ENCODE assay signal across 6 cellular contexts in the genomic region with DNA sequence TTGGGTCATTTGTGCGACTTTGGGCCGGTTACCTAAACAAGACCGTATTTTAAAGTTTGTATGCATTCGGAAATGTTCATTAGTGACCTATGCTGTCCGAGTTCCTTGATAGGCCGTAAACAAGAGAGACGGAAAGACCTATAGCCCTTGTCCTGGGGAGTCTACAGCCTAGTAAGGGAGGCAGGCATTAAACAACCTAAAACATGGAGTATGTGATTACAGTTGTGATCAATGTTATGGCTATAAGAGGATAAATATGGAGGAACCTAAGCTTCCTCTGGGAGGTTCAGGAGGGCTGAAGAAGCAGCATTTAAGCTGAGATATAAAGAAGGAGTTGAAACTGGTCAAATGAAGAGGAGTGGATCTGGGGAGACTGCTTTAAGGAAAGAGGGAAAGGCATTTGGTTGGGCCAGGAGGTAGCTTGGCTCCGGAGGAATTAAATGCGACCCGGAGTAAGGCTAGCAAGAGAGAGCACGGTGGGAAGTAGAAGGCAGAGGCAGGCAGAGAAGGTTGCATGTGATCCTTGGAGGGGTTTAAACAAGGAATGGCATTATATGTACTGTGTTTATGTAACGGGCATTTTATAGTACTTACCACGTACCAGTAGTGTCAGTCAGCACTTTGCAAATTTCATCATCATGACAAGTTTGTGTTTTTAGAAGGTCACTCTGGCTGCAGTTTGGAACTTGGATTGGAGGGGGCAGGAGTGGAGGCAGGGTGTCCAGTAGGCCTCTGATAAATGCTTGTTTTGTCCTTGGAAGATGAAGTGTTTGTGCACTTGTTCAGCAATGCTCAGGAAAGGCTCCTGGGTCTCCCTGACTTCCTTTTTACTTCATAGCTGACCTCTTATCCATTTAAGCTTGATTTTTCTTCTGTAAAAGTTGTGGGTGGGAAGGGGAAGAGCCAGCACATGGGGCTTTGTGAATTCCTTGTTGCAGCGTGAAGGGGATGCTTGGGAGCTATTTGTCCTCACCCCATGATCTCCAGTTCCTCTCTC. TPM values are rescaled to one million over a fixed set of nuclear protein-coding genes. Genes with fewer than 3 reads are reported as not detected.
DNase-seq lines count a peak whose midpoint lies in the region; ATAC-seq and TF ChIP-seq lines count a peak whose summit lies in the region.

No MANE protein-coding gene starts in this region.

- H3K36me3 ChIP-seq in KOPT-K1 (ENCODE audit: insufficient read depth, low read length) = no peaks in the 10 kb centered on the region
- H3K36me3 ChIP-seq in ovary = no peaks in the 10 kb centered on the region

- peak overlapping the region; percentile 48 for H3K27ac ChIP-seq in KOPT-K1 (ENCODE audit: low read depth, low read length, poor library complexity, severe bottlenecking)
- peak overlapping the region; percentile 77 for H3K27ac ChIP-seq in caudate nucleus (ENCODE audit: low read depth, low read length)
- peak overlapping the region; percentile 88 to 92 for H3K27ac ChIP-seq in ovary

- TF ChIP-seq EP300 in ovary (IDR thresholded peaks at IDR 0.05) = no peak

- ATAC-seq in GM21619 (IDR thresholded peaks at IDR 0.05; ENCODE audit: unreplicated experiment) (no peak), HG02678 (IDR thresholded peaks at IDR 0.05; ENCODE audit: unreplicated experiment) (no peak)

- H3K4me3 ChIP-seq in ovary = peak overlapping the region; percentile 86

- H3K4me1 ChIP-seq in ovary (ENCODE audit: insufficient read depth) = peaks cover 18% of the 10 kb centered on the region

- H3K27me3 ChIP-seq in ovary = no peaks in the 10 kb centered on the region

- peak in 2 of 3 donors; percentile 12 to 19 for TF ChIP-seq CTCF in ovary (IDR thresholded peaks at IDR 0.05)

- intact Hi-C loops in ovary (cut with DNase I) = loop anchor here in 1 of 4 donors (5.0 kb wide), 1 partner anchor 34 kb away; no protein-coding TSS in a partner anchor

- DNase-seq in caudate nucleus (lab: John Stamatoyannopoulos, UW) = peak in 1 of 61 donors; percentile 19
- DNase-seq in ovary = peak in 3 of 5 donors; percentile 50 to 71 (median 51)
- DNase-seq in central memory CD4-positive, alpha-beta T cell = no peak

- no peak for TF ChIP-seq POLR2A in ovary (IDR thresholded peaks at IDR 0.05)

- 16 to 24% (median 23%) methylated on average over 14 of the region's 14 CpGs for WGBS in ovary, 3 donors

- H3K9me3 ChIP-seq in KOPT-K1 (ENCODE audit: insufficient read depth, low read length, poor library complexity, severe bottlenecking) = no peaks in the 10 kb centered on the region
- H3K9me3 ChIP-seq in ovary = no peaks in the 10 kb centered on the region

RNA-seq across cellular contexts. Expression of a gene that starts 1.0 kb away (rescaled TPM):
- 100 to 1,000 TPM in 2 of 7 donors, 10 to 100 TPM in 5; 12.0 to 139 (median 31.8) TPM for total RNA-seq in ovary
- polyA plus RNA-seq in ovary = 10 to 100 TPM; 18.2 to 20.8 TPM

RNA-seq across cellular contexts. Expression of a gene that starts 25.4 kb away (rescaled TPM):
- 10 to 100 TPM; 16.2 to 58.5 (median 40.2) TPM for total RNA-seq in ovary
- polyA plus RNA-seq in ovary = 10 to 100 TPM; 31.0 to 55.4 TPM

RNA-seq across cellular contexts. Expression of a gene that starts 47.6 kb away (rescaled TPM):
- 10 to 100 TPM; 11.0 to 18.0 (median 12.6) TPM for total RNA-seq in ovary
- 10 to 100 TPM; 10.8 to 23.8 TPM for polyA plus RNA-seq in ovary

RNA-seq across cellular contexts. Expression of a gene that starts 48.8 kb away (rescaled TPM):
- 10 to 100 TPM; 20.8 to 30.1 (median 25.8) TPM for total RNA-seq in ovary
- 10 to 100 TPM; 14.4 to 23.5 TPM for polyA plus RNA-seq in ovary

RNA-seq across cellular contexts. Expression of a gene that starts 54.8 kb away (rescaled TPM):
- total RNA-seq in ovary = 10 to 100 TPM in 4 of 7 donors, 1 to 10 TPM in 3; 6.6 to 17.7 (median 12.9) TPM
- polyA plus RNA-seq in ovary = 10 to 100 TPM; 10.9 to 11.5 TPM
